Comparison of ENCODE assay signal across 8 cellular contexts in the genomic region with DNA sequence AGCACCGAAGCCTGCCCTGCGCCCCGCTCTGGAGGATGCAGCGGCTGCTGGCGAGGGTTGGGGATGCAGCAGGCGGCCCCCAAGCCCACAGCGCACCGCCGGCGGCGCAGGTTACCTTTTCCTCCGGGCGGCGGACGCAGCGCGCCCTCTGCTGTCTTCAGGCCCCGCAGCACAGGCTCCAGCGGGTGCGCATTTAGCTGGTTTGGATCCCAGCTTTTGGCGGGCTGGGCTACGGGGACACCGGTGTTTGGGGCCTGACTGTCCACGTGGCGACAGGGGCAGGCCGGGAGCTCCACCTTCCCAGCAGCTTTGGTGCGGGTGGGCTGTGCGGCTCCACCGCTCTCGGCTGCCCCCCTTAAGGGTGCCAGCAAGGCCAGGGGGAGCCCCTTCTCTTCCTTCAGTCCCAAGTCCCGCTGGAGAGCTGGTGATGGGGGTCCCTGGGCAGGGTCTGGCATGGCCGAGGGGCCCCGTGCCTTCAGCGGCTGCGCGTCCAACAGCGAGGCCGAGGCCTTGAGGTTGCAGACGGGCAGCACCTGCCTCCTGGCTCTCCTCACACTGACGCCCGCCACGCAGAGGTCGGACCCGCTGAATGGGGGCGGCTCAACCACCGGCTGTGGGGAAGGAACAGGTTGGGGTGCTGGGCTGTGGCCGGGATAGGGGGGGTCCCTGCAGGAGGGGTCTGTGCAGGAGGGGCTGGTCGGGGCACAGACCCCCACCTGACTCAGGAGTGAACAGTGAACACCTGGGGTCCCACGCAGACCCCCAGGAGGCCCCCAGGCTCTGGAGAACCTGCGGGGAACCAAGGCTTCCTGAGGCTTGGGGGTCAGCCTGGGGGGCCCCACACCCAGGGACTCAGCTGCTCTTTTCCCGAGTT. TPM values are rescaled to one million over a fixed set of nuclear protein-coding genes. Genes with fewer than 3 reads are reported as not detected.
DNase-seq lines count a peak whose midpoint lies in the region; ATAC-seq and TF ChIP-seq lines count a peak whose summit lies in the region.

No MANE protein-coding gene starts in this region.

- H3F3A ChIP-seq in GM23338 (replicated peaks; ENCODE audit: low read depth) = no peaks in the 10 kb centered on the region

- H3K27ac ChIP-seq in BLaER1 (0 out of 2 replicates have a peak overlapping the region, but pooled peaks have one; percentile 53), GM23338 (ENCODE audit: low read depth) (no peak overlapping the region)

- no peaks in the 10 kb centered on the region for H3K9me3 Mint-ChIP-seq in GM23338

- H3K4me1 ChIP-seq in BLaER1 = peaks cover 73% of the 10 kb centered on the region
- H3K4me1 ChIP-seq in GM23338 (ENCODE audit: insufficient read depth) = no peaks in the 10 kb centered on the region

- no peaks in the 10 kb centered on the region for H3K36me3 Mint-ChIP-seq in GM23338 (ENCODE audit: low read depth)

- no peaks in the 10 kb centered on the region for H3K4me1 Mint-ChIP-seq in GM23338

- peaks cover 12% of the 10 kb centered on the region; the same call in 1 of the 2 replicates for H3K27me3 ChIP-seq in BLaER1
- peaks cover 17% of the 10 kb centered on the region; the same call in 1 of the 2 replicates for H3K27me3 ChIP-seq in GM23338 (ENCODE audit: insufficient read depth)

- H3K36me3 ChIP-seq in BLaER1 (no peaks in the 10 kb centered on the region), GM23338 (ENCODE audit: insufficient read depth) (no peaks in the 10 kb centered on the region)

- H3K27ac Mint-ChIP-seq in GM23338 = no peak overlapping the region

- no peaks in the 10 kb centered on the region for H3K79me2 ChIP-seq in GM23338 (replicated peaks; ENCODE audit: insufficient read depth)

- no peaks in the 10 kb centered on the region for H4K20me1 ChIP-seq in BLaER1
- H4K20me1 ChIP-seq in GM23338 (replicated peaks; ENCODE audit: insufficient read depth) = no peaks in the 10 kb centered on the region

- no peaks in the 10 kb centered on the region for H3K9me3 ChIP-seq in BLaER1

- H3K4me3 ChIP-seq in BLaER1 (no peak overlapping the region), GM23338 (peak overlapping the region; percentile 51; the same call in 1 of the 2 replicates)

- ATAC-seq in GM23338 (peak; percentile 95), HG03354 (IDR thresholded peaks at IDR 0.05; ENCODE audit: poor library complexity, severe bottlenecking, unreplicated experiment) (no peak)

- no peak overlapping the region for H3K9ac ChIP-seq in BLaER1

- peak overlapping the region; percentile 85 for H3K4me2 ChIP-seq in BLaER1
- peak overlapping the region; percentile 77 for H3K4me2 ChIP-seq in GM23338

- H3K27me3 Mint-ChIP-seq in GM23338 (ENCODE audit: insufficient read depth, low read depth, poor library complexity) = peaks cover 15% of the 10 kb centered on the region

- no peak overlapping the region for H3K4me3 Mint-ChIP-seq in GM23338

- H2AFZ ChIP-seq in GM23338 = peak overlapping the region; percentile 93; the same call in 1 of the 2 replicates

- DNase-seq in GM23338 (ENCODE audit: low spot score) = peak; percentile 96
- peak; percentile 56 for DNase-seq in NCI-H2196 treated with DMSO at 0.1 percent for 48 hours (lab: John Stamatoyannopoulos, UW; ENCODE audit: unreplicated experiment)
- DNase-seq in activated CD4-positive, alpha-beta T cell treated with anti-CD3 and anti-CD28 coated beads for 4 hours = peak; percentile 81 to 84
- peak; percentile 86 for DNase-seq in cerebellum (ENCODE audit: low spot score)
- peak; percentile 78 for DNase-seq in kidney tubule cell (ENCODE audit: low spot score)
- DNase-seq in stimulated activated CD4-positive, alpha-beta T cell treated with anti-CD3 and anti-CD28 coated beads, Interleukin-2, amount 100 ng/mL, for 48 hours = peak; percentile 78 to 89

- no peaks in the 10 kb centered on the region for H3K9me2 ChIP-seq in GM23338 (ENCODE audit: insufficient read depth)

- peak; percentile 69 to 93 for TF ChIP-seq CTCF in GM23338 (conservative IDR thresholded peaks at IDR 0.05; ENCODE audit: low read depth in 2 of 2)

TF ChIP-seq in GM23338, 12 proteins besides CTCF, POLR2A, EP300 and RAD21:
- TF ChIP-seq, protein P1, sequence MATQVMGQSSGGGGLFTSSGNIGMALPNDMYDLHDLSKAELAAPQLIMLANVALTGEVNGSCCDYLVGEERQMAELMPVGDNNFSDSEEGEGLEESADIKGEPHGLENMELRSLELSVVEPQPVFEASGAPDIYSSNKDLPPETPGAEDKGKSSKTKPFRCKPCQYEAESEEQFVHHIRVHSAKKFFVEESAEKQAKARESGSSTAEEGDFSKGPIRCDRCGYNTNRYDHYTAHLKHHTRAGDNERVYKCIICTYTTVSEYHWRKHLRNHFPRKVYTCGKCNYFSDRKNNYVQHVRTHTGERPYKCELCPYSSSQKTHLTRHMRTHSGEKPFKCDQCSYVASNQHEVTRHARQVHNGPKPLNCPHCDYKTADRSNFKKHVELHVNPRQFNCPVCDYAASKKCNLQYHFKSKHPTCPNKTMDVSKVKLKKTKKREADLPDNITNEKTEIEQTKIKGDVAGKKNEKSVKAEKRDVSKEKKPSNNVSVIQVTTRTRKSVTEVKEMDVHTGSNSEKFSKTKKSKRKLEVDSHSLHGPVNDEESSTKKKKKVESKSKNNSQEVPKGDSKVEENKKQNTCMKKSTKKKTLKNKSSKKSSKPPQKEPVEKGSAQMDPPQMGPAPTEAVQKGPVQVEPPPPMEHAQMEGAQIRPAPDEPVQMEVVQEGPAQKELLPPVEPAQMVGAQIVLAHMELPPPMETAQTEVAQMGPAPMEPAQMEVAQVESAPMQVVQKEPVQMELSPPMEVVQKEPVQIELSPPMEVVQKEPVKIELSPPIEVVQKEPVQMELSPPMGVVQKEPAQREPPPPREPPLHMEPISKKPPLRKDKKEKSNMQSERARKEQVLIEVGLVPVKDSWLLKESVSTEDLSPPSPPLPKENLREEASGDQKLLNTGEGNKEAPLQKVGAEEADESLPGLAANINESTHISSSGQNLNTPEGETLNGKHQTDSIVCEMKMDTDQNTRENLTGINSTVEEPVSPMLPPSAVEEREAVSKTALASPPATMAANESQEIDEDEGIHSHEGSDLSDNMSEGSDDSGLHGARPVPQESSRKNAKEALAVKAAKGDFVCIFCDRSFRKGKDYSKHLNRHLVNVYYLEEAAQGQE (IDR thresholded peaks at IDR 0.05; ENCODE audit: unreplicated experiment) = peak; percentile 1
- TF ChIP-seq, protein P2, sequence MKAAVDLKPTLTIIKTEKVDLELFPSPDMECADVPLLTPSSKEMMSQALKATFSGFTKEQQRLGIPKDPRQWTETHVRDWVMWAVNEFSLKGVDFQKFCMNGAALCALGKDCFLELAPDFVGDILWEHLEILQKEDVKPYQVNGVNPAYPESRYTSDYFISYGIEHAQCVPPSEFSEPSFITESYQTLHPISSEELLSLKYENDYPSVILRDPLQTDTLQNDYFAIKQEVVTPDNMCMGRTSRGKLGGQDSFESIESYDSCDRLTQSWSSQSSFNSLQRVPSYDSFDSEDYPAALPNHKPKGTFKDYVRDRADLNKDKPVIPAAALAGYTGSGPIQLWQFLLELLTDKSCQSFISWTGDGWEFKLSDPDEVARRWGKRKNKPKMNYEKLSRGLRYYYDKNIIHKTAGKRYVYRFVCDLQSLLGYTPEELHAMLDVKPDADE (IDR thresholded peaks at IDR 0.05) = no peak

RNA-seq across cellular contexts. Expression of gene IL17REL, which starts 18.0 kb away (rescaled TPM):
- 0.31 TPM in 1 of 2 replicates, not detected in the other for total RNA-seq in GM23338 (2014; rRNA removed; shearing (Covaris generic))
- not detected in 2 replicates for polyA plus RNA-seq in GM23338 (2016; fragmentation: Nextera tagmentation; extraction: Ambion mirVana)
- total RNA-seq in cerebellum = 0.27 TPM

RNA-seq across cellular contexts. Expression of gene TTLL8, which starts 27.5 kb away (rescaled TPM):
- total RNA-seq in GM23338 (2014; rRNA removed; shearing (Covaris generic)) = not detected in 2 replicates
- polyA plus RNA-seq in GM23338 (2016; fragmentation: Nextera tagmentation; extraction: Ambion mirVana) = not detected in 2 replicates
- total RNA-seq in cerebellum = not detected

RNA-seq across cellular contexts. Expression of gene MLC1, which starts 54.7 kb away (rescaled TPM):
- total RNA-seq in GM23338 (2014; rRNA removed; shearing (Covaris generic)) = not detected in 2 replicates
- polyA plus RNA-seq in GM23338 (2016; fragmentation: Nextera tagmentation; extraction: Ambion mirVana) = not detected in 2 replicates
- total RNA-seq in cerebellum = 33.1 TPM

RNA-seq across cellular contexts. Expression of gene MOV10L1, which starts 59.3 kb away (rescaled TPM):
- 0.62 and 0.73 TPM in 2 replicates for total RNA-seq in GM23338 (2014; rRNA removed; shearing (Covaris generic))
- polyA plus RNA-seq in GM23338 (2016; fragmentation: Nextera tagmentation; extraction: Ambion mirVana) = 1.2 and 1.8 TPM in 2 replicates
- total RNA-seq in cerebellum = 2.7 TPM

Comparison
In these comparisons a context has a peak if more than half of its experiments do, and no peak if none do; other contexts are left out.
1. RNA of gene MLC1, which starts 54.7 kb away (total RNA-seq): 33.1 TPM in cerebellum (single experiment); not detected in GM23338; every median in the first group is over 10 times any median in the second.
2. Peak in every context shown above with its lines, with median percentiles within 50 percentile points of each other: DNase-seq.